In the genomic region with DNA sequence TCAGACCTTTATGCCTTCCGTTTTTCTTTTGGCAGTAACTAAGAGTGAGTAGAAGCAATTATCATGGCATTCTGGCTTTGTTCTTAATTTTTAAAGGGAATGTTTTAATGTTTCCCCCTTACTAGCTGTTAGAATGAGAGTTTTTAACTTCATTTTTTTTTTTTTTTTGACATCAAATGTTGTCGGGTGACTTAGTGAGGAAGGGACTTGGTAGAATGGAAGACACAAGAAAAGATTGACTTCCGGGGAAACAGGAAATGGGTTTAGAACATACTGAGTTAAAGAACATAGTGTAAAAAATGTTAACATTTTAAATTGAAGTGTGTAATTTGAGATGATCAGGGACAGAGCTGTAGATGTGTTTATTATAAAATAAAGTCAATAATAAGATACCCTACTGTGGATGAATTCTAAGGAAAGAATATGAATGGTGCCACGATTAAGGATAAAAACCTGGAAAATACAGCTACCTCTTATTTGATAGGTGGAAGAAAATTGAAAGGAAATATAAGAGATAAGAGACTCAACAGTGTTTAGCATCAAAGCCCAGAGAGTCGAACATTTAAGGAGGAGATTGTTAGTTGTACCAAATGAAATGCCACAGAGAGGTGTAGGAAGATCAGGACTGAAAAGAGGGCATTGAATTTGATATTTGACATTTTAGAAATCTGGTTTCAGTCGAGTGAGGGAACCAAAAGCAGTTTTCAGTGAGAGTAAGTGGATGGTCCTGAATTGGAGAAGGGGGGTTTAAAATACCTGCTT, we compare ENCODE assay signal across 22 cellular contexts. TPM values are rescaled to one million over a fixed set of nuclear protein-coding genes. Genes with fewer than 3 reads are reported as not detected.
DNase-seq lines count a peak whose midpoint lies in the region; ATAC-seq, FAIRE-seq and TF ChIP-seq lines count a peak whose summit lies in the region.
"Had no signal": no experiment of that assay in that cellular context is flagged by ENCODE, and none has a peak within 500 bp of the region (broad histone marks: within the 10 kb centered on the region; RNA-seq: fewer than 3 reads in every experiment).

No MANE protein-coding gene starts in this region.

- peaks cover 8 to 20% (median 10%) of the 10 kb centered on the region in 3 donors for H3K36me3 Mint-ChIP-seq in CD8-positive, alpha-beta memory T cell
- peaks cover 62% of the 10 kb centered on the region for H3K36me3 Mint-ChIP-seq in activated CD8-positive, alpha-beta T cell treated with anti-CD3 and anti-CD28 coated beads, Interleukin-2, amount 10 ng/mL, durations not matched to agents 7 days and 5 days (ENCODE audit: low read depth)
- peaks cover 4 to 34% (median 28%) of the 10 kb centered on the region in 5 donors for H3K36me3 Mint-ChIP-seq in naive thymus-derived CD4-positive, alpha-beta T cell

- no peak overlapping the region for H3K9ac ChIP-seq in BLaER1
- H3K9ac ChIP-seq: GM23248 had no signal

- H3K4me3 Mint-ChIP-seq in CD8-positive, alpha-beta memory T cell = peak overlapping the region; percentile 27 to 78 (median 67)
- peak overlapping the region; percentile 66 for H3K4me3 Mint-ChIP-seq in activated CD8-positive, alpha-beta T cell treated with anti-CD3 and anti-CD28 coated beads, Interleukin-2, amount 10 ng/mL, durations not matched to agents 7 days and 5 days
- H3K4me3 Mint-ChIP-seq in naive thymus-derived CD4-positive, alpha-beta T cell = peak overlapping the region; percentile 65 to 91 (median 82)

- peaks cover 0 to 1% of the 10 kb centered on the region in 2 donors for H3K27me3 Mint-ChIP-seq in CD8-positive, alpha-beta memory T cell
- no peaks in the 10 kb centered on the region for H3K27me3 Mint-ChIP-seq in activated CD8-positive, alpha-beta T cell treated with anti-CD3 and anti-CD28 coated beads, Interleukin-2, amount 10 ng/mL, durations not matched to agents 7 days and 5 days (ENCODE audit: low read depth)
- H3K27me3 Mint-ChIP-seq in naive thymus-derived CD4-positive, alpha-beta T cell = no peaks in the 10 kb centered on the region
- H3K27me3 Mint-ChIP-seq: IgD-negative memory B cell had no signal

- peaks cover 52% of the 10 kb centered on the region for H3K36me3 ChIP-seq in BLaER1
- H3K36me3 ChIP-seq in CD8-positive, alpha-beta memory T cell (ENCODE audit: insufficient read depth, low read length) = peaks cover 11% of the 10 kb centered on the region
- H3K36me3 ChIP-seq in naive thymus-derived CD4-positive, alpha-beta T cell (ENCODE audit: control insufficient read depth in 2 of 3, insufficient read depth in 3 of 3, low read length in 3 of 3) = no peaks in the 10 kb centered on the region
- peaks cover 0 to 17% (median 11%) of the 10 kb centered on the region in 4 donors for H3K36me3 ChIP-seq in esophagus muscularis mucosa
- H3K36me3 ChIP-seq: ovary had no signal

- no peak for TF ChIP-seq POLR2A in esophagus muscularis mucosa (IDR thresholded peaks at IDR 0.05; ENCODE audit: low read depth)

- no peak overlapping the region for H3K4me3 ChIP-seq in BLaER1
- H3K4me3 ChIP-seq in CD8-positive, alpha-beta memory T cell (ENCODE audit: low read length) = peak overlapping the region; percentile 7
- H3K4me3 ChIP-seq in naive thymus-derived CD4-positive, alpha-beta T cell (ENCODE audit: low read length) = peak overlapping the region; percentile 36
- H3K4me3 ChIP-seq in esophagus muscularis mucosa = no peak overlapping the region
- H3K4me3 ChIP-seq: GM23248, ovary, SJCRH30, suprapubic skin had no signal

- no peak for TF ChIP-seq EP300 in esophagus muscularis mucosa (IDR thresholded peaks at IDR 0.05)

- DNase-seq in CD8-positive, alpha-beta memory T cell = peak in 2 of 5 donors; percentile 15 to 68
- DNase-seq in activated CD8-positive, alpha-beta T cell treated with anti-CD3 and anti-CD28 coated beads, Interleukin-2, amount 10 ng/mL, durations not matched to agents 7 days and 5 days = no peak
- peak in 7 of 9 donors; percentile 59 to 78 (median 69) for DNase-seq in naive thymus-derived CD4-positive, alpha-beta T cell
- DNase-seq in esophagus muscularis mucosa (ENCODE audit: extremely low spot score) (no peak), urothelium cell line (ENCODE audit: low spot score) (no peak)
- DNase-seq: activated CD4-positive, alpha-beta T cell treated with anti-CD3 and anti-CD28 coated beads for 48 hours; activated effector memory CD4-positive, alpha-beta T cell treated with anti-CD3 and anti-CD28 coated beads, Interleukin-2, amount 50 U/mL, for 16 hours; AML-193; glutamatergic neuron; GM23248; left ventricle myocardium superior; NCI-H1048; NCI-H2081 treated with DMSO at 0.1 percent for 48 hours; ovary; PC-3; SJCRH30; stimulated activated CD4-positive, alpha-beta T cell treated with anti-CD3 and anti-CD28 coated beads, Interleukin-4, amount 100 ng/mL, for 1 hour had no signal

- peaks cover 40 to 71% (median 63%) of the 10 kb centered on the region in 3 donors for H3K4me1 Mint-ChIP-seq in CD8-positive, alpha-beta memory T cell
- H3K4me1 Mint-ChIP-seq in activated CD8-positive, alpha-beta T cell treated with anti-CD3 and anti-CD28 coated beads, Interleukin-2, amount 10 ng/mL, durations not matched to agents 7 days and 5 days (ENCODE audit: low read depth) = peaks cover 44% of the 10 kb centered on the region
- H3K4me1 Mint-ChIP-seq in naive thymus-derived CD4-positive, alpha-beta T cell = peaks cover 40 to 98% (median 87%) of the 10 kb centered on the region in 7 donors

- POLR2A ChIA-PET in CD8-positive, alpha-beta memory T cell (lab: Charles Lee) = interaction anchor here (1.0 kb wide), 1 partner anchor 63 kb away, joined by 4 read pairs; the partner anchor contains the start of gene SERINC1
- POLR2A ChIA-PET in activated CD8-positive, alpha-beta T cell treated with anti-CD3 and anti-CD28 coated beads, Interleukin-2, amount 10 ng/mL, durations not matched to agents 7 days and 5 days (lab: Charles Lee) = interaction anchor here (0.9 to 1.5 kb wide), 2 partner anchors 10 to 62 kb away, joined by 4 to 5 read pairs; partner anchors contain the start of genes HSF2 and SERINC1
- POLR2A ChIA-PET in naive thymus-derived CD4-positive, alpha-beta T cell (lab: Charles Lee) = interaction anchor here (0.6 to 1.9 kb wide), 4 partner anchors 10 to 63 kb away, joined by 3 to 20 read pairs (median 4); partner anchors contain the start of genes HSF2 and SERINC1

- peak; percentile 75 for ATAC-seq in activated CD8-positive, alpha-beta T cell treated with anti-CD3 and anti-CD28 coated beads, Interleukin-2, amount 10 ng/mL, durations not matched to agents 7 days and 5 days
- ATAC-seq in naive thymus-derived CD4-positive, alpha-beta T cell = peak; percentile 89
- no peak for ATAC-seq in GM21526 (IDR thresholded peaks at IDR 0.05; ENCODE audit: low FRiP score, unreplicated experiment)
- ATAC-seq: left ventricle myocardium superior, PC-3 had no signal

- TF ChIP-seq CTCF in esophagus muscularis mucosa (IDR thresholded peaks at IDR 0.05) = no peak

- H3K4me1 ChIP-seq in BLaER1 (peaks cover 19% of the 10 kb centered on the region), esophagus muscularis mucosa (peaks cover 2 to 32% (median 28%) of the 10 kb centered on the region in 4 donors)
- H3K4me1 ChIP-seq in CD8-positive, alpha-beta memory T cell (ENCODE audit: insufficient read depth, low read length) = peaks cover 62% of the 10 kb centered on the region
- H3K4me1 ChIP-seq in naive thymus-derived CD4-positive, alpha-beta T cell (ENCODE audit: control insufficient read depth in 2 of 2, insufficient read depth in 2 of 2, low read length in 2 of 2) = peaks cover 6 to 51% of the 10 kb centered on the region in 2 donors
- H3K4me1 ChIP-seq: SJCRH30, suprapubic skin had no signal

- no peak overlapping the region for H3K27ac ChIP-seq in BLaER1
- no peak overlapping the region for H3K27ac ChIP-seq in CD8-positive, alpha-beta memory T cell (ENCODE audit: low read depth, low read length)
- H3K27ac ChIP-seq in naive thymus-derived CD4-positive, alpha-beta T cell (ENCODE audit: low read depth, low read length) = peak overlapping the region; percentile 79
- H3K27ac ChIP-seq in esophagus muscularis mucosa (replicated peaks in 1 of 4) = no peak overlapping the region
- H3K27ac ChIP-seq: GM23248, ovary, SJCRH30, suprapubic skin had no signal

- H3K27me3 ChIP-seq in BLaER1 = no peaks in the 10 kb centered on the region
- no peaks in the 10 kb centered on the region for H3K27me3 ChIP-seq in CD8-positive, alpha-beta memory T cell (ENCODE audit: insufficient read depth, low read length, poor library complexity, severe bottlenecking)
- no peaks in the 10 kb centered on the region for H3K27me3 ChIP-seq in naive thymus-derived CD4-positive, alpha-beta T cell (ENCODE audit: control insufficient read depth in 2 of 2, insufficient read depth in 2 of 2, low read length in 2 of 2)
- H3K27me3 ChIP-seq in esophagus muscularis mucosa = no peaks in the 10 kb centered on the region
- H3K27me3 ChIP-seq: ovary, SJCRH30, suprapubic skin had no signal

- CTCF ChIA-PET in CD8-positive, alpha-beta memory T cell (lab: Charles Lee) = interaction anchor here (1.0 kb wide), 2 partner anchors 13 to 27 kb away, joined by 3 read pairs; no protein-coding TSS in a partner anchor
- CTCF ChIA-PET in activated CD8-positive, alpha-beta T cell treated with anti-CD3 and anti-CD28 coated beads, Interleukin-2, amount 10 ng/mL, durations not matched to agents 7 days and 5 days (lab: Charles Lee) = interaction anchor here (0.7 to 1.5 kb wide), 2 partner anchors 10 to 121 kb away, joined by 3 to 4 read pairs; partner anchors contain the start of gene HSF2
- CTCF ChIA-PET in naive thymus-derived CD4-positive, alpha-beta T cell (lab: Charles Lee) = interaction anchor here (0.6 to 1.3 kb wide), 7 partner anchors 9 to 117 kb away, joined by 3 to 4 read pairs (median 3); partner anchors contain the start of gene HSF2

- H4K20me1 ChIP-seq in BLaER1 = peaks cover 64% of the 10 kb centered on the region

- H3K27ac Mint-ChIP-seq in CD8-positive, alpha-beta memory T cell = peak overlapping the region; percentile 34 to 96 (median 77)
- H3K27ac Mint-ChIP-seq in activated CD8-positive, alpha-beta T cell treated with anti-CD3 and anti-CD28 coated beads, Interleukin-2, amount 10 ng/mL, durations not matched to agents 7 days and 5 days = peak overlapping the region; percentile 86
- peak overlapping the region; percentile 70 to 98 (median 93) for H3K27ac Mint-ChIP-seq in naive thymus-derived CD4-positive, alpha-beta T cell

- intact Hi-C loops in naive thymus-derived CD4-positive, alpha-beta T cell (cut with micrococcal nuclease) = loop anchor here (1.0 to 10.0 kb wide), 7 partner anchors 7 to 206 kb away; partner anchors contain the start of genes SERINC1 (in 2 of the 2), HSF2 (in 1 of the 2) and PKIB (in 1 of the 2)
- intact Hi-C loops in esophagus muscularis mucosa (cut with DNase I) = no loop called here

- no peak for FAIRE-seq in urothelium cell line (lab: Jason Lieb, UNC)
- FAIRE-seq: bronchial epithelial cell had no signal

- H3K4me2 ChIP-seq in BLaER1 = 0 out of 2 replicates have a peak overlapping the region, but pooled peaks have one; percentile 22

- H3K9me3 ChIP-seq in BLaER1 (peaks cover 24% of the 10 kb centered on the region), esophagus muscularis mucosa (no peaks in the 10 kb centered on the region)
- no peaks in the 10 kb centered on the region for H3K9me3 ChIP-seq in CD8-positive, alpha-beta memory T cell (ENCODE audit: low read length)
- no peaks in the 10 kb centered on the region for H3K9me3 ChIP-seq in naive thymus-derived CD4-positive, alpha-beta T cell (ENCODE audit: control insufficient read depth in 2 of 3, low read length in 3 of 3)
- H3K9me3 ChIP-seq: ovary, SJCRH30, suprapubic skin had no signal

- WGBS in esophagus muscularis mucosa = 71% methylated on average over 6 of the region's 6 CpGs

- H3K9me3 Mint-ChIP-seq in CD8-positive, alpha-beta memory T cell = no peaks in the 10 kb centered on the region
- no peaks in the 10 kb centered on the region for H3K9me3 Mint-ChIP-seq in activated CD8-positive, alpha-beta T cell treated with anti-CD3 and anti-CD28 coated beads, Interleukin-2, amount 10 ng/mL, durations not matched to agents 7 days and 5 days (ENCODE audit: insufficient read depth)
- peaks cover 0 to 18% (median 1%) of the 10 kb centered on the region in 11 donors for H3K9me3 Mint-ChIP-seq in naive thymus-derived CD4-positive, alpha-beta T cell
- H3K9me3 Mint-ChIP-seq: IgD-negative memory B cell had no signal

RNA-seq across cellular contexts. Expression of gene HSF2, which starts 9.4 kb away (rescaled TPM):
- total RNA-seq in CD8-positive, alpha-beta memory T cell = 10 to 100 TPM; 16.9 to 17.6 TPM
- 15.5 TPM for polyA plus RNA-seq in CD8-positive, alpha-beta memory T cell
- total RNA-seq in activated CD8-positive, alpha-beta T cell treated with anti-CD3 and anti-CD28 coated beads, Interleukin-2, amount 10 ng/mL, durations not matched to agents 7 days and 5 days = 10 to 100 TPM; 14.6 to 17.6 TPM
- 10 to 100 TPM; 12.5 to 32.4 (median 26.5) TPM for total RNA-seq in naive thymus-derived CD4-positive, alpha-beta T cell
- polyA plus RNA-seq in naive thymus-derived CD4-positive, alpha-beta T cell = 10 to 100 TPM; 18.1 to 45.4 TPM
- 10 to 100 TPM; 26.8 to 29.9 (median 28.4) TPM for total RNA-seq in esophagus muscularis mucosa

Comparison
In these comparisons a context has a peak if more than half of its experiments do, and no peak if none do; other contexts are left out.
1. H3K4me3 ChIP-seq: peak in CD8-positive, alpha-beta memory T cell (single experiment) and naive thymus-derived CD4-positive, alpha-beta T cell (single experiment); none in BLaER1 (single experiment) and esophagus muscularis mucosa (0 of 4).
2. DNase-seq: peak in naive thymus-derived CD4-positive, alpha-beta T cell (7 of 9); none in activated CD8-positive, alpha-beta T cell treated with anti-CD3 and anti-CD28 coated beads, Interleukin-2, amount 10 ng/mL, durations not matched to agents 7 days and 5 days (single experiment), esophagus muscularis mucosa (single experiment) and urothelium cell line (single experiment).
3. Peak in every context shown above with its lines, with median percentiles within 50 percentile points of each other: H3K27ac Mint-ChIP-seq and H3K4me3 Mint-ChIP-seq.